1 cellular context compared by ENCODE assay signal in the genomic region with DNA sequence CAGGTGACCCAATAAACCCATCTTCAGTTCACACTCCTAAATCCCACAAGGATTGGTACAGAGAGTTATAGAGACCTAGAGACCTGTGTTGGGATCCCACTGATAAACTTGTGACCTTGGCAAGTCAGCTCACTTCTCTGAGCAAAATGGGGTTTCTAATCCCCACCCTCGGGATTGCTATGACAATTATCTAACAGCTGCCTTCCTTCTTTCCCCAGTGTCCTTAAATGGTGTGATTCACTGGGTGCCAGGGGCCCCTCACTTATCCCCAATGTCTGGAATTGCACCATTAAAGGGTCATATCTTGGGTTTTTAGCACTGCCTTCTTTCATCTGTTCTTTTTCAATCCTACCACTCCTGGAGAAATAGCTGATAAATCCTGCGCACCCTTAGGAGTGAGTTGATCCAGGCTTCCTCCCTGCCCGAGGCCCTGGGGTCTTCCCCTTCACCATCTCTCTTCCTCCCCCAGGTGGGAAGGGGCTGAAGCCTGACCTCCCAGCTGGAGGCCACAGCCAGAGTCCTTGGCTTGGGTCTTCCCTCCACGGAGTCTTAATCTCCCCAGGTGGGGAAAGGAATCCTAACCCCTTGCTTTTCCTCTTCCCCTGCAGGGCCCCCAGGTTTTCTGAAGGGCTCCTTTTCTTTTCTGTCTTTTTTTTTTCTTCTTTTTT.
TF ChIP-seq lines count a peak whose summit lies in the region.

No MANE protein-coding gene starts in this region.

TF ChIP-seq in K562, 482 proteins besides CTCF, POLR2A, EP300 and RAD21 (continued from another document):
- no peak for TF ChIP-seq ZBTB11 (CRISPR knock-in tag; IDR thresholded peaks at IDR 0.05)
- TF ChIP-seq RFX1 (IDR thresholded peaks at IDR 0.05), result peak; percentile 66
- no peak for TF ChIP-seq AFF4 (CRISPR knock-in tag; IDR thresholded peaks at IDR 0.05)
- TF ChIP-seq ATF7 (IDR thresholded peaks at IDR 0.05), result no peak
- TF ChIP-seq JUN (IDR thresholded peaks at IDR 0.05; ENCODE audit: borderline replicate concordance, low read depth, low read length), result no peak
- TF ChIP-seq JUN (CRISPR knock-in tag; IDR thresholded peaks at IDR 0.05; ENCODE audit: borderline replicate concordance), result no peak
- TF ChIP-seq, protein P1, sequence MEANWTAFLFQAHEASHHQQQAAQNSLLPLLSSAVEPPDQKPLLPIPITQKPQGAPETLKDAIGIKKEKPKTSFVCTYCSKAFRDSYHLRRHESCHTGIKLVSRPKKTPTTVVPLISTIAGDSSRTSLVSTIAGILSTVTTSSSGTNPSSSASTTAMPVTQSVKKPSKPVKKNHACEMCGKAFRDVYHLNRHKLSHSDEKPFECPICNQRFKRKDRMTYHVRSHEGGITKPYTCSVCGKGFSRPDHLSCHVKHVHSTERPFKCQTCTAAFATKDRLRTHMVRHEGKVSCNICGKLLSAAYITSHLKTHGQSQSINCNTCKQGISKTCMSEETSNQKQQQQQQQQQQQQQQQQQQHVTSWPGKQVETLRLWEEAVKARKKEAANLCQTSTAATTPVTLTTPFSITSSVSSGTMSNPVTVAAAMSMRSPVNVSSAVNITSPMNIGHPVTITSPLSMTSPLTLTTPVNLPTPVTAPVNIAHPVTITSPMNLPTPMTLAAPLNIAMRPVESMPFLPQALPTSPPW (CRISPR knock-in tag; IDR thresholded peaks at IDR 0.05), result peak; percentile 28; the same call in 1 of the 2 replicates
- peak in 1 of 2 experiments; percentile 64; a peak in 1 of 4 replicates for TF ChIP-seq SRF (CRISPR knock-in tag; IDR thresholded peaks at IDR 0.05)
- no peak for TF ChIP-seq ZC3H11A (IDR thresholded peaks at IDR 0.05; ENCODE audit: low read depth, low read length)
